ENCODE assay signal across 3 cellular contexts in genomic region chr9:83642784-83643183, GRCh38.
TF ChIP-seq lines count a peak whose summit lies in the region.

No MANE protein-coding gene starts in this region.

TF ChIP-seq in SK-N-SH treated with all-trans-retinoic acid at 6 μM for 48 hours, 23 proteins besides CTCF, POLR2A, EP300 and RAD21 (continued from another document):
- TF ChIP-seq, protein P1, sequence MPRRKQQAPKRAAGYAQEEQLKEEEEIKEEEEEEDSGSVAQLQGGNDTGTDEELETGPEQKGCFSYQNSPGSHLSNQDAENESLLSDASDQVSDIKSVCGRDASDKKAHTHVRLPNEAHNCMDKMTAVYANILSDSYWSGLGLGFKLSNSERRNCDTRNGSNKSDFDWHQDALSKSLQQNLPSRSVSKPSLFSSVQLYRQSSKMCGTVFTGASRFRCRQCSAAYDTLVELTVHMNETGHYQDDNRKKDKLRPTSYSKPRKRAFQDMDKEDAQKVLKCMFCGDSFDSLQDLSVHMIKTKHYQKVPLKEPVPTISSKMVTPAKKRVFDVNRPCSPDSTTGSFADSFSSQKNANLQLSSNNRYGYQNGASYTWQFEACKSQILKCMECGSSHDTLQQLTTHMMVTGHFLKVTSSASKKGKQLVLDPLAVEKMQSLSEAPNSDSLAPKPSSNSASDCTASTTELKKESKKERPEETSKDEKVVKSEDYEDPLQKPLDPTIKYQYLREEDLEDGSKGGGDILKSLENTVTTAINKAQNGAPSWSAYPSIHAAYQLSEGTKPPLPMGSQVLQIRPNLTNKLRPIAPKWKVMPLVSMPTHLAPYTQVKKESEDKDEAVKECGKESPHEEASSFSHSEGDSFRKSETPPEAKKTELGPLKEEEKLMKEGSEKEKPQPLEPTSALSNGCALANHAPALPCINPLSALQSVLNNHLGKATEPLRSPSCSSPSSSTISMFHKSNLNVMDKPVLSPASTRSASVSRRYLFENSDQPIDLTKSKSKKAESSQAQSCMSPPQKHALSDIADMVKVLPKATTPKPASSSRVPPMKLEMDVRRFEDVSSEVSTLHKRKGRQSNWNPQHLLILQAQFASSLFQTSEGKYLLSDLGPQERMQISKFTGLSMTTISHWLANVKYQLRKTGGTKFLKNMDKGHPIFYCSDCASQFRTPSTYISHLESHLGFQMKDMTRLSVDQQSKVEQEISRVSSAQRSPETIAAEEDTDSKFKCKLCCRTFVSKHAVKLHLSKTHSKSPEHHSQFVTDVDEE (CRISPR knock-in tag; IDR thresholded peaks at IDR 0.05), result no peak
- TF ChIP-seq TCF4 (CRISPR knock-in tag; IDR thresholded peaks at IDR 0.05; ENCODE audit: borderline replicate concordance), result no peak
- no peak for TF ChIP-seq ZFP30 (CRISPR knock-in tag; IDR thresholded peaks at IDR 0.05)
- TF ChIP-seq RARB (CRISPR knock-in tag; IDR thresholded peaks at IDR 0.05), result no peak
- TF ChIP-seq GLIS3 (CRISPR knock-in tag; IDR thresholded peaks at IDR 0.05), result no peak
- TF ChIP-seq, protein P2, sequence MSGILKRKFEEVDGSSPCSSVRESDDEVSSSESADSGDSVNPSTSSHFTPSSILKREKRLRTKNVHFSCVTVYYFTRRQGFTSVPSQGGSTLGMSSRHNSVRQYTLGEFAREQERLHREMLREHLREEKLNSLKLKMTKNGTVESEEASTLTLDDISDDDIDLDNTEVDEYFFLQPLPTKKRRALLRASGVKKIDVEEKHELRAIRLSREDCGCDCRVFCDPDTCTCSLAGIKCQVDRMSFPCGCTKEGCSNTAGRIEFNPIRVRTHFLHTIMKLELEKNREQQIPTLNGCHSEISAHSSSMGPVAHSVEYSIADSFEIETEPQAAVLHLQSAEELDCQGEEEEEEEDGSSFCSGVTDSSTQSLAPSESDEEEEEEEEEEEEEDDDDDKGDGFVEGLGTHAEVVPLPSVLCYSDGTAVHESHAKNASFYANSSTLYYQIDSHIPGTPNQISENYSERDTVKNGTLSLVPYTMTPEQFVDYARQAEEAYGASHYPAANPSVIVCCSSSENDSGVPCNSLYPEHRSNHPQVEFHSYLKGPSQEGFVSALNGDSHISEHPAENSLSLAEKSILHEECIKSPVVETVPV (CRISPR knock-in tag; IDR thresholded peaks at IDR 0.05), result no peak

TF ChIP-seq in SK-N-SH, 30 proteins besides CTCF, POLR2A, EP300 and RAD21 (continued from another document):
- TF ChIP-seq SIN3A (IDR thresholded peaks at IDR 0.05; ENCODE audit: borderline replicate concordance, low read depth, low read length), result no peak

TF ChIP-seq in GM23338, 12 proteins besides CTCF, POLR2A, EP300 and RAD21 (continued from another document):
- TF ChIP-seq REST (IDR thresholded peaks at IDR 0.05; ENCODE audit: unreplicated experiment), result no peak
- no peak for TF ChIP-seq JUNB (IDR thresholded peaks at IDR 0.05; ENCODE audit: unreplicated experiment)
- TF ChIP-seq NANOG (IDR thresholded peaks at IDR 0.05; ENCODE audit: borderline replicate concordance), result no peak
- TF ChIP-seq, protein P3, sequence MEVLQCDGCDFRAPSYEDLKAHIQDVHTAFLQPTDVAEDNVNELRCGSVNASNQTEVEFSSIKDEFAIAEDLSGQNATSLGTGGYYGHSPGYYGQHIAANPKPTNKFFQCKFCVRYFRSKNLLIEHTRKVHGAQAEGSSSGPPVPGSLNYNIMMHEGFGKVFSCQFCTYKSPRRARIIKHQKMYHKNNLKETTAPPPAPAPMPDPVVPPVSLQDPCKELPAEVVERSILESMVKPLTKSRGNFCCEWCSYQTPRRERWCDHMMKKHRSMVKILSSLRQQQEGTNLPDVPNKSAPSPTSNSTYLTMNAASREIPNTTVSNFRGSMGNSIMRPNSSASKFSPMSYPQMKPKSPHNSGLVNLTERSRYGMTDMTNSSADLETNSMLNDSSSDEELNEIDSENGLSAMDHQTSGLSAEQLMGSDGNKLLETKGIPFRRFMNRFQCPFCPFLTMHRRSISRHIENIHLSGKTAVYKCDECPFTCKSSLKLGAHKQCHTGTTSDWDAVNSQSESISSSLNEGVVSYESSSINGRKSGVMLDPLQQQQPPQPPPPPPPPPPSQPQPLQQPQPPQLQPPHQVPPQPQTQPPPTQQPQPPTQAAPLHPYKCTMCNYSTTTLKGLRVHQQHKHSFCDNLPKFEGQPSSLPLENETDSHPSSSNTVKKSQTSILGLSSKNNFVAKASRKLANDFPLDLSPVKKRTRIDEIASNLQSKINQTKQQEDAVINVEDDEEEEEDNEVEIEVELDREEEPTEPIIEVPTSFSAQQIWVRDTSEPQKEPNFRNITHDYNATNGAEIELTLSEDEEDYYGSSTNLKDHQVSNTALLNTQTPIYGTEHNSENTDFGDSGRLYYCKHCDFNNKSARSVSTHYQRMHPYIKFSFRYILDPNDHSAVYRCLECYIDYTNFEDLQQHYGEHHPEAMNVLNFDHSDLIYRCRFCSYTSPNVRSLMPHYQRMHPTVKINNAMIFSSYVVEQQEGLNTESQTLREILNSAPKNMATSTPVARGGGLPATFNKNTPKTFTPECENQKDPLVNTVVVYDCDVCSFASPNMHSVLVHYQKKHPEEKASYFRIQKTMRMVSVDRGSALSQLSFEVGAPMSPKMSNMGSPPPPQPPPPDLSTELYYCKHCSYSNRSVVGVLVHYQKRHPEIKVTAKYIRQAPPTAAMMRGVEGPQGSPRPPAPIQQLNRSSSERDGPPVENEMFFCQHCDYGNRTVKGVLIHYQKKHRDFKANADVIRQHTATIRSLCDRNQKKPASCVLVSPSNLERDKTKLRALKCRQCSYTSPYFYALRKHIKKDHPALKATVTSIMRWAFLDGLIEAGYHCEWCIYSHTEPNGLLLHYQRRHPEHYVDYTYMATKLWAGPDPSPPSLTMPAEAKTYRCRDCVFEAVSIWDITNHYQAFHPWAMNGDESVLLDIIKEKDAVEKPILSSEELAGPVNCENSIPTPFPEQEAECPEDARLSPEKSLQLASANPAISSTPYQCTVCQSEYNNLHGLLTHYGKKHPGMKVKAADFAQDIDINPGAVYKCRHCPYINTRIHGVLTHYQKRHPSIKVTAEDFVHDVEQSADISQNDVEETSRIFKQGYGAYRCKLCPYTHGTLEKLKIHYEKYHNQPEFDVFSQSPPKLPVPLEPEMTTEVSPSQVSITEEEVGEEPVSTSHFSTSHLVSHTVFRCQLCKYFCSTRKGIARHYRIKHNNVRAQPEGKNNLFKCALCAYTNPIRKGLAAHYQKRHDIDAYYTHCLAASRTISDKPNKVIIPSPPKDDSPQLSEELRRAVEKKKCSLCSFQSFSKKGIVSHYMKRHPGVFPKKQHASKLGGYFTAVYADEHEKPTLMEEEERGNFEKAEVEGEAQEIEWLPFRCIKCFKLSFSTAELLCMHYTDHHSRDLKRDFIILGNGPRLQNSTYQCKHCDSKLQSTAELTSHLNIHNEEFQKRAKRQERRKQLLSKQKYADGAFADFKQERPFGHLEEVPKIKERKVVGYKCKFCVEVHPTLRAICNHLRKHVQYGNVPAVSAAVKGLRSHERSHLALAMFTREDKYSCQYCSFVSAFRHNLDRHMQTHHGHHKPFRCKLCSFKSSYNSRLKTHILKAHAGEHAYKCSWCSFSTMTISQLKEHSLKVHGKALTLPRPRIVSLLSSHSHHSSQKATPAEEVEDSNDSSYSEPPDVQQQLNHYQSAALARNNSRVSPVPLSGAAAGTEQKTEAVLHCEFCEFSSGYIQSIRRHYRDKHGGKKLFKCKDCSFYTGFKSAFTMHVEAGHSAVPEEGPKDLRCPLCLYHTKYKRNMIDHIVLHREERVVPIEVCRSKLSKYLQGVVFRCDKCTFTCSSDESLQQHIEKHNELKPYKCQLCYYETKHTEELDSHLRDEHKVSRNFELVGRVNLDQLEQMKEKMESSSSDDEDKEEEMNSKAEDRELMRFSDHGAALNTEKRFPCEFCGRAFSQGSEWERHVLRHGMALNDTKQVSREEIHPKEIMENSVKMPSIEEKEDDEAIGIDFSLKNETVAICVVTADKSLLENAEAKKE (CRISPR knock-in tag; IDR thresholded peaks at IDR 0.05), result no peak
- TF ChIP-seq ZNF114 (CRISPR knock-in tag; IDR thresholded peaks at IDR 0.05), result no peak
- no peak for TF ChIP-seq CREB1 (CRISPR knock-in tag; IDR thresholded peaks at IDR 0.05; ENCODE audit: low read depth)
- TF ChIP-seq, protein P4, sequence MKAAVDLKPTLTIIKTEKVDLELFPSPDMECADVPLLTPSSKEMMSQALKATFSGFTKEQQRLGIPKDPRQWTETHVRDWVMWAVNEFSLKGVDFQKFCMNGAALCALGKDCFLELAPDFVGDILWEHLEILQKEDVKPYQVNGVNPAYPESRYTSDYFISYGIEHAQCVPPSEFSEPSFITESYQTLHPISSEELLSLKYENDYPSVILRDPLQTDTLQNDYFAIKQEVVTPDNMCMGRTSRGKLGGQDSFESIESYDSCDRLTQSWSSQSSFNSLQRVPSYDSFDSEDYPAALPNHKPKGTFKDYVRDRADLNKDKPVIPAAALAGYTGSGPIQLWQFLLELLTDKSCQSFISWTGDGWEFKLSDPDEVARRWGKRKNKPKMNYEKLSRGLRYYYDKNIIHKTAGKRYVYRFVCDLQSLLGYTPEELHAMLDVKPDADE (IDR thresholded peaks at IDR 0.05), result no peak
TF ChIP-seq in GM23338: peak in this region for 0.
